15 cellular contexts compared by ENCODE assay signal in genomic region chr9:114995681-114996221, GRCh38.
DNase-seq lines count a peak whose midpoint lies in the region; ATAC-seq and TF ChIP-seq lines count a peak whose summit lies in the region.
"Had no signal": no experiment of that assay in that cellular context is flagged by ENCODE, and none has a peak within 500 bp of the region (broad histone marks: within the 10 kb centered on the region; RNA-seq: fewer than 3 reads in every experiment).

No MANE protein-coding gene starts in this region.

- no peak overlapping the region for H3K4me3 ChIP-seq in left lung

- DNase-seq in DMS53 (lab: John Stamatoyannopoulos, UW) (peak; percentile 87), NCI-H187 treated with DMSO at 0.1 percent for 48 hours (lab: John Stamatoyannopoulos, UW) (peak; percentile 63), SKM-1 treated with dmso at 0.1 percent for 144 hours (lab: John Stamatoyannopoulos, UW; ENCODE audit: unreplicated experiment) (peak; percentile 73), left lung (peak in 1 of 2 donors; percentile 68), LoVo (ENCODE audit: low spot score) (no peak)
- DNase-seq in activated CD4-positive, alpha-beta T cell treated with anti-CD3 and anti-CD28 coated beads, Interleukin-2, amount 50 U/mL, for 4 hours: no peak
- no peak for DNase-seq in activated CD4-positive, alpha-beta T cell treated with anti-CD3 and anti-CD28 coated beads for 48 hours
- DNase-seq: activated naive CD8-positive, alpha-beta T cell treated with anti-CD3 and anti-CD28 coated beads, Interleukin-2, amount 10 ng/mL, durations not matched to agents 7 days and 5 days; BE2C; H7; naive thymus-derived CD8-positive, alpha-beta T cell; stimulated activated CD4-positive, alpha-beta T cell treated with anti-CD3 and anti-CD28 coated beads, Interleukin-4, amount 100 ng/mL, for 24 hours had no signal

- no peaks in the 10 kb centered on the region for H3K27me3 ChIP-seq in left lung
- H3K27me3 ChIP-seq: BE2C had no signal

- intact Hi-C loops in left lung (cut with DNase I): no loop called here

- ATAC-seq in left lung (peak; percentile 95), GM18511 (IDR thresholded peaks at IDR 0.05; ENCODE audit: unreplicated experiment) (no peak)
- ATAC-seq: naive thymus-derived CD8-positive, alpha-beta T cell; stimulated activated effector memory CD8-positive, alpha-beta T cell treated with anti-CD3 and anti-CD28 coated beads, Interleukin-12 subunit alpha, Interleukin-12 subunit beta, amount 100 ng/mL, for 72 hours had no signal

- H3K36me3 ChIP-seq in left lung: no peaks in the 10 kb centered on the region
- H3K36me3 ChIP-seq: BE2C had no signal

- no peak for TF ChIP-seq CTCF in left lung (IDR thresholded peaks at IDR 0.05)

- no peaks in the 10 kb centered on the region for H3K9me3 ChIP-seq in left lung
- H3K9me3 ChIP-seq: BE2C had no signal

- peaks cover 0 to 24% of the 10 kb centered on the region in 2 donors for H3K4me1 ChIP-seq in left lung
- H3K4me1 ChIP-seq: BE2C had no signal

- H3K27ac ChIP-seq in left lung: peak overlapping the region in 1 of 2 donors; percentile 80
- H3K27ac ChIP-seq: KMS-11 had no signal

Comparison
In these comparisons a context has a peak if more than half of its experiments do, and no peak if none do; other contexts are left out.
1. DNase-seq: peak in DMS53 (single experiment), NCI-H187 treated with DMSO at 0.1 percent for 48 hours (single experiment) and SKM-1 treated with dmso at 0.1 percent for 144 hours (single experiment); none in activated CD4-positive, alpha-beta T cell treated with anti-CD3 and anti-CD28 coated beads, Interleukin-2, amount 50 U/mL, for 4 hours (0 of 2), LoVo (single experiment) and activated CD4-positive, alpha-beta T cell treated with anti-CD3 and anti-CD28 coated beads for 48 hours (single experiment).